In genomic region chr3:23475446-23475845, GRCh38 we compare ENCODE assay signal across 31 cellular contexts.
"Had no signal": no experiment of that assay in that cellular context is flagged by ENCODE, and none has a peak within 500 bp of the region (broad histone marks: within the 10 kb centered on the region; RNA-seq: fewer than 3 reads in every experiment).

No MANE protein-coding gene starts in this region.

- H3K36me3 ChIP-seq: brain microvascular endothelial cell, esophagus muscularis mucosa, gastrocnemius medialis, heart left ventricle had no signal

- ATAC-seq: foreskin keratinocyte, gastrocnemius medialis, heart left ventricle, WTC11 had no signal

- H3K27me3 Mint-ChIP-seq: activated CD4-positive, alpha-beta memory T cell treated with anti-CD3 and anti-CD28 coated beads, Interleukin-2, amount 10 ng/mL, durations not matched to agents 7 days and 5 days; activated CD4-positive, alpha-beta T cell treated with anti-CD3 and anti-CD28 coated beads, Interleukin-2, amount 10 ng/mL, durations not matched to agents 7 days and 5 days; activated naive CD4-positive, alpha-beta T cell treated with anti-CD3 and anti-CD28 coated beads, Interleukin-2, amount 50 U/mL, for 24 hours; activated naive CD8-positive, alpha-beta T cell treated with anti-CD3 and anti-CD28 coated beads for 36 hours; activated T-cell treated with anti-CD3 and anti-CD28 coated beads, Interleukin-2, amount 50 U/mL, for 24 hours; dendritic cell treated with granulocyte-macrophage colony-stimulating factor and Interleukin-4, amounts not matched to agents 40 ng/mL and 50 ng/mL, for 4 days had no signal

- H3K9me3 ChIP-seq: gastrocnemius medialis had no signal

- H3K4me3 Mint-ChIP-seq: activated CD4-positive, alpha-beta memory T cell treated with anti-CD3 and anti-CD28 coated beads, Interleukin-2, amount 10 ng/mL, durations not matched to agents 7 days and 5 days; activated CD4-positive, alpha-beta T cell treated with anti-CD3 and anti-CD28 coated beads, Interleukin-2, amount 10 ng/mL, durations not matched to agents 7 days and 5 days; activated naive CD8-positive, alpha-beta T cell treated with anti-CD3 and anti-CD28 coated beads for 36 hours; activated T-cell treated with anti-CD3 and anti-CD28 coated beads, Interleukin-2, amount 50 U/mL, for 24 hours; activated T-cell treated with anti-CD3 and anti-CD28 coated beads, Interleukin-2, amount 50 U/mL, for 72 hours; central memory CD8-positive, alpha-beta T cell; dendritic cell treated with granulocyte-macrophage colony-stimulating factor and Interleukin-4, amounts not matched to agents 40 ng/mL and 50 ng/mL, for 4 days; endodermal cell; WTC11 had no signal

- H3K4me3 ChIP-seq: coronary artery, dorsolateral prefrontal cortex, esophagus muscularis mucosa, gastrocnemius medialis, heart left ventricle had no signal

- H3K4me1 Mint-ChIP-seq: endodermal cell had no signal

- H3K27me3 ChIP-seq: brain microvascular endothelial cell, dorsolateral prefrontal cortex, esophagus muscularis mucosa, foreskin keratinocyte, gastrocnemius medialis, heart left ventricle had no signal

- H3K27ac ChIP-seq: brain microvascular endothelial cell, coronary artery, dorsolateral prefrontal cortex, esophagus muscularis mucosa, foreskin keratinocyte, gastrocnemius medialis, heart left ventricle had no signal

- H3K27ac Mint-ChIP-seq: activated CD4-positive, alpha-beta memory T cell treated with anti-CD3 and anti-CD28 coated beads, Interleukin-2, amount 10 ng/mL, durations not matched to agents 7 days and 5 days; activated naive CD8-positive, alpha-beta T cell treated with anti-CD3 and anti-CD28 coated beads for 36 hours; activated T-cell treated with anti-CD3 and anti-CD28 coated beads, Interleukin-2, amount 50 U/mL, for 24 hours; activated T-cell treated with anti-CD3 and anti-CD28 coated beads, Interleukin-2, amount 50 U/mL, for 72 hours; dendritic cell treated with granulocyte-macrophage colony-stimulating factor and Interleukin-4, amounts not matched to agents 40 ng/mL and 50 ng/mL, for 4 days; endodermal cell had no signal

- DNase-seq: activated CD4-positive, alpha-beta memory T cell treated with anti-CD3 and anti-CD28 coated beads, Interleukin-2, amount 10 ng/mL, durations not matched to agents 7 days and 5 days; activated CD4-positive, alpha-beta T cell treated with anti-CD3 and anti-CD28 coated beads for 1 hour; activated CD4-positive, alpha-beta T cell treated with anti-CD3 and anti-CD28 coated beads for 4 hours; activated CD4-positive, alpha-beta T cell treated with anti-CD3 and anti-CD28 coated beads, Interleukin-2, amount 10 ng/mL, durations not matched to agents 7 days and 5 days; activated CD4-positive, alpha-beta T cell treated with anti-CD3 and anti-CD28 coated beads, Interleukin-2, amount 50 U/mL, for 4 hours; activated CD8-positive, alpha-beta memory T cell treated with anti-CD3 and anti-CD28 coated beads, Interleukin-2, amount 50 U/mL, for 48 hours; activated gamma-delta T cell; activated naive CD4-positive, alpha-beta T cell; activated naive CD8-positive, alpha-beta T cell treated with anti-CD3 and anti-CD28 coated beads for 36 hours; activated T-cell treated with anti-CD3 and anti-CD28 coated beads for 4 hours; activated T-cell treated with anti-CD3 and anti-CD28 coated beads, Interleukin-2, amount 50 U/mL, for 24 hours; activated T-cell treated with anti-CD3 and anti-CD28 coated beads, Interleukin-2, amount 50 U/mL, for 72 hours; amniotic stem cell; anterior cingulate cortex; brain microvascular endothelial cell; dorsolateral prefrontal cortex; effector memory CD4-positive, alpha-beta T cell; endodermal cell; erythroblast; gastrocnemius medialis; glutamatergic neuron; heart left ventricle; T-helper 1 cell; T-helper 2 cell had no signal

- H3K4me1 ChIP-seq: esophagus muscularis mucosa, foreskin keratinocyte had no signal
